In genomic region chr1:207003216-207003615, GRCh38 we compare ENCODE assay signal across 1 cellular context.
A peak's percentile ranks its signal among the peaks of the same experiment; 100 is the strongest.
TF ChIP-seq lines count a peak whose summit lies in the region.

No MANE protein-coding gene starts in this region.

TF ChIP-seq in K562, 482 proteins besides CTCF, POLR2A, EP300 and RAD21:
- TF ChIP-seq OTX1 (CRISPR knock-in tag; IDR thresholded peaks at IDR 0.05), result no peak
- TF ChIP-seq ZFX (CRISPR knock-in tag; IDR thresholded peaks at IDR 0.05), result 0 out of 2 replicates have a peak, but pooled peaks have one; percentile 15
